ENCODE assay signal across 1 cellular context in genomic region chr3:13685721-13686120, GRCh38.
TF ChIP-seq lines count a peak whose summit lies in the region.

No MANE protein-coding gene starts in this region.

TF ChIP-seq in neural cell, 6 proteins besides CTCF, POLR2A, EP300 and RAD21:
- TF ChIP-seq MXI1 (conservative IDR thresholded peaks at IDR 0.05; ENCODE audit: poor library complexity, severe bottlenecking) (no peak), SMC3 (conservative IDR thresholded peaks at IDR 0.05; ENCODE audit: poor library complexity) (no peak), EZH2 (IDR thresholded peaks at IDR 0.05; ENCODE audit: borderline replicate concordance, insufficient read depth, low read length, poor library complexity, severe bottlenecking) (no peak), TAF1 (IDR thresholded peaks at IDR 0.05; ENCODE audit: low read depth) (no peak)
- TF ChIP-seq, protein P1, sequence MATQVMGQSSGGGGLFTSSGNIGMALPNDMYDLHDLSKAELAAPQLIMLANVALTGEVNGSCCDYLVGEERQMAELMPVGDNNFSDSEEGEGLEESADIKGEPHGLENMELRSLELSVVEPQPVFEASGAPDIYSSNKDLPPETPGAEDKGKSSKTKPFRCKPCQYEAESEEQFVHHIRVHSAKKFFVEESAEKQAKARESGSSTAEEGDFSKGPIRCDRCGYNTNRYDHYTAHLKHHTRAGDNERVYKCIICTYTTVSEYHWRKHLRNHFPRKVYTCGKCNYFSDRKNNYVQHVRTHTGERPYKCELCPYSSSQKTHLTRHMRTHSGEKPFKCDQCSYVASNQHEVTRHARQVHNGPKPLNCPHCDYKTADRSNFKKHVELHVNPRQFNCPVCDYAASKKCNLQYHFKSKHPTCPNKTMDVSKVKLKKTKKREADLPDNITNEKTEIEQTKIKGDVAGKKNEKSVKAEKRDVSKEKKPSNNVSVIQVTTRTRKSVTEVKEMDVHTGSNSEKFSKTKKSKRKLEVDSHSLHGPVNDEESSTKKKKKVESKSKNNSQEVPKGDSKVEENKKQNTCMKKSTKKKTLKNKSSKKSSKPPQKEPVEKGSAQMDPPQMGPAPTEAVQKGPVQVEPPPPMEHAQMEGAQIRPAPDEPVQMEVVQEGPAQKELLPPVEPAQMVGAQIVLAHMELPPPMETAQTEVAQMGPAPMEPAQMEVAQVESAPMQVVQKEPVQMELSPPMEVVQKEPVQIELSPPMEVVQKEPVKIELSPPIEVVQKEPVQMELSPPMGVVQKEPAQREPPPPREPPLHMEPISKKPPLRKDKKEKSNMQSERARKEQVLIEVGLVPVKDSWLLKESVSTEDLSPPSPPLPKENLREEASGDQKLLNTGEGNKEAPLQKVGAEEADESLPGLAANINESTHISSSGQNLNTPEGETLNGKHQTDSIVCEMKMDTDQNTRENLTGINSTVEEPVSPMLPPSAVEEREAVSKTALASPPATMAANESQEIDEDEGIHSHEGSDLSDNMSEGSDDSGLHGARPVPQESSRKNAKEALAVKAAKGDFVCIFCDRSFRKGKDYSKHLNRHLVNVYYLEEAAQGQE (IDR thresholded peaks at IDR 0.05; ENCODE audit: borderline replicate concordance) = no peak
